Comparison of ENCODE assay signal across 9 cellular contexts in the genomic region with DNA sequence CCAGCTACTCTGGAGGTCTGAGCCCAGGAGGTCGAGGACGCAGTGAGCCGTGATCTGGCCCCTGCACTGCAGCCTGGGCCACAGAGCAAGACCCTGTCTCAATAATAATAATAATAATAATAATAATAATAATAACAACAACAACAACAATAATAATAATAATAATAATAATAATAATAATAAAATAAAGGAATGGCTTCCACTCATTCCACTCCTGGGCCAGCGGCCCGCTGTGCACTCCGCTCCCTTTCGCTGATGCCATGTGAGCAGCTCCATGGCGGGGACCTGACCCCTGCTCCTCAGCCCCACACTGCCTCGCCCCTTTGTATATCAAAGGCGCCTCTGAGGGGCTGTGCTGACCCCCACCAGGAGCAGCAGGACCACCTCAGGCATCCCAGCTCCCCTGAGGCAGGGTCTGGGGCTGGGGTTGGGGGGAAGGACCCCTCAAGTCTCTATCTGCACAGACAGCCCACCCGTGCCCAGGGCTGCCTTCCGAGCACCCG. TPM values are rescaled to one million over a fixed set of nuclear protein-coding genes. Genes with fewer than 3 reads are reported as not detected.
DNase-seq lines count a peak whose midpoint lies in the region; ATAC-seq and TF ChIP-seq lines count a peak whose summit lies in the region.
"Had no signal": no experiment of that assay in that cellular context is flagged by ENCODE, and none has a peak within 500 bp of the region (broad histone marks: within the 10 kb centered on the region; RNA-seq: fewer than 3 reads in every experiment).

No MANE protein-coding gene starts in this region.

- H3K4me3 Mint-ChIP-seq in IgD-negative memory B cell = peak overlapping the region; percentile 78 to 95 (median 88)
- H3K4me3 Mint-ChIP-seq in nephron progenitor cell = peak overlapping the region; percentile 79

- H3K9me3 Mint-ChIP-seq in IgD-negative memory B cell (no peaks in the 10 kb centered on the region), nephron progenitor cell (no peaks in the 10 kb centered on the region)

- H3K27me3 ChIP-seq in BLaER1 = no peaks in the 10 kb centered on the region

- H3K4me2 ChIP-seq in BLaER1 = peak overlapping the region; percentile 100

- H3K27ac Mint-ChIP-seq in IgD-negative memory B cell = peak overlapping the region; percentile 92 to 98 (median 94)
- H3K27ac Mint-ChIP-seq in nephron progenitor cell = peak overlapping the region; percentile 72

- no peaks in the 10 kb centered on the region for H3K9me3 ChIP-seq in BLaER1

- peaks cover 95% of the 10 kb centered on the region for H4K20me1 ChIP-seq in BLaER1

- H3K4me1 ChIP-seq in BLaER1 = peaks cover 86% of the 10 kb centered on the region

- H3K36me3 Mint-ChIP-seq in IgD-negative memory B cell (no peaks in the 10 kb centered on the region), nephron progenitor cell (ENCODE audit: low read depth) (peaks cover 4% of the 10 kb centered on the region)

- CTCF ChIA-PET in HEK293T (lab: Yijun Ruan, JAX) = interaction anchor here (0.6 to 1.6 kb wide), 18 partner anchors 11 to 198 kb away, joined by 3 to 16 read pairs (median 4); no protein-coding TSS in a partner anchor

- H3K4me1 Mint-ChIP-seq in IgD-negative memory B cell = peaks cover 26 to 40% (median 30%) of the 10 kb centered on the region in 3 donors
- H3K4me1 Mint-ChIP-seq in nephron progenitor cell = peaks cover 71% of the 10 kb centered on the region

- no peak for DNase-seq in nephron progenitor cell
- no peak for DNase-seq in NCI-H345 (lab: John Stamatoyannopoulos, UW)
- DNase-seq in SW 1271 (lab: John Stamatoyannopoulos, UW) = no peak
- DNase-seq in HEK293T (ENCODE audit: extremely low spot score) = no peak
- DNase-seq: NCI-H187 treated with DMSO at 0.1 percent for 48 hours had no signal

- peaks cover 48% of the 10 kb centered on the region for H3K36me3 ChIP-seq in BLaER1

- peak overlapping the region; percentile 59 for H3K27ac ChIP-seq in BLaER1
- peak overlapping the region; percentile 100 for H3K27ac ChIP-seq in cingulate gyrus (ENCODE audit: low read depth, low read length)

- TF ChIP-seq CTCF in nephron progenitor cell (IDR thresholded peaks at IDR 0.05) = no peak

- POLR2A ChIA-PET in HEK293T (lab: Yijun Ruan, JAX) = interaction anchor here (1.0 to 2.1 kb wide), 2 partner anchors 25 to 113 kb away, joined by 3 to 9 read pairs; partner anchors contain the start of gene GTF3C5

- H3K9ac ChIP-seq in BLaER1 = peak overlapping the region; percentile 72

- H3K27me3 Mint-ChIP-seq in IgD-negative memory B cell (no peaks in the 10 kb centered on the region), nephron progenitor cell (ENCODE audit: low read depth, poor library complexity) (no peaks in the 10 kb centered on the region)

- H3K4me3 ChIP-seq in BLaER1 = peak overlapping the region; percentile 53

- no peak for ATAC-seq in HG03439 (IDR thresholded peaks at IDR 0.05; ENCODE audit: unreplicated experiment)

TF ChIP-seq in HEK293T, 16 proteins besides CTCF, POLR2A, EP300 and RAD21:
- no peak for TF ChIP-seq HDGF (IDR thresholded peaks at IDR 0.05; ENCODE audit: borderline replicate concordance)
- TF ChIP-seq SUZ12 (IDR thresholded peaks at IDR 0.05) = no peak
- no peak for TF ChIP-seq ELF4 (IDR thresholded peaks at IDR 0.05)
- no peak for TF ChIP-seq FOXA1 (IDR thresholded peaks at IDR 0.05)
- TF ChIP-seq ZNF384 (IDR thresholded peaks at IDR 0.05) = no peak
- no peak for TF ChIP-seq L3MBTL2 (conservative IDR thresholded peaks at IDR 0.05)
- TF ChIP-seq FOXK2 (IDR thresholded peaks at IDR 0.05) = no peak
- TF ChIP-seq BHLHE40 (IDR thresholded peaks at IDR 0.05; ENCODE audit: borderline replicate concordance) = no peak
- no peak for TF ChIP-seq NFRKB (IDR thresholded peaks at IDR 0.05)
- TF ChIP-seq, protein P1, sequence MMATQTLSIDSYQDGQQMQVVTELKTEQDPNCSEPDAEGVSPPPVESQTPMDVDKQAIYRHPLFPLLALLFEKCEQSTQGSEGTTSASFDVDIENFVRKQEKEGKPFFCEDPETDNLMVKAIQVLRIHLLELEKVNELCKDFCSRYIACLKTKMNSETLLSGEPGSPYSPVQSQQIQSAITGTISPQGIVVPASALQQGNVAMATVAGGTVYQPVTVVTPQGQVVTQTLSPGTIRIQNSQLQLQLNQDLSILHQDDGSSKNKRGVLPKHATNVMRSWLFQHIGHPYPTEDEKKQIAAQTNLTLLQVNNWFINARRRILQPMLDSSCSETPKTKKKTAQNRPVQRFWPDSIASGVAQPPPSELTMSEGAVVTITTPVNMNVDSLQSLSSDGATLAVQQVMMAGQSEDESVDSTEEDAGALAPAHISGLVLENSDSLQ (IDR thresholded peaks at IDR 0.05) = no peak
- TF ChIP-seq ARNT (IDR thresholded peaks at IDR 0.05) = no peak
- TF ChIP-seq FOXM1 (IDR thresholded peaks at IDR 0.05; ENCODE audit: borderline replicate concordance) = no peak
- TF ChIP-seq CTBP1 (IDR thresholded peaks at IDR 0.05; ENCODE audit: borderline replicate concordance) = no peak
- no peak for TF ChIP-seq TARDBP (IDR thresholded peaks at IDR 0.05)
- no peak for TF ChIP-seq SP1 (IDR thresholded peaks at IDR 0.05)
- no peak for TF ChIP-seq LEF1 (IDR thresholded peaks at IDR 0.05; ENCODE audit: borderline replicate concordance)

RNA-seq across cellular contexts. Expression of gene GBGT1, which starts 20.0 kb away (rescaled TPM):
- polyA plus RNA-seq in IgD-negative memory B cell = 1.7 TPM

RNA-seq across cellular contexts. Expression of gene RALGDS, which starts 22.6 kb away (rescaled TPM):
- 16.9 TPM for polyA plus RNA-seq in IgD-negative memory B cell
